In the genomic region with DNA sequence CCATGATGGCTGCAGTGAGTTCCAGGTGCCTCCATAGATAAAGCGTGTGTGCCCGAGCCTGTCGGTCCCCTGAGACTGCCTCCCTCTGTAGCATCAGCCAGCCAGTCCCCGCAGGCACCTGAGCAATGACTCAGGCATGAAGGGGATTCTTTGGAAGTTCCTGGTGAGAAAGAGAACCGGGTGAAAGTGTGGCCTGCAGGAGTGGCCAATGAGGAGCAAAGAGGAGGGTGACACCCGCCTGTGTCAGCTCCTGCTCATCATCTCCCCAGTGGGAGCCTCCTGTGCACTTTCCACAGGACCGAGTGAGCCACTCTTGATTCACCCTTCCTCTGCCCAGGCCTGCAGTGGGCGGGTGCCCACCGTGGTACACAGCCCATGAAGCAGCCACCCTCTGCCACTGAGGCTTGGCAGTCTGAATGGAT, we compare ENCODE assay signal across 1 cellular context.
A peak's percentile ranks its signal among the peaks of the same experiment; 100 is the strongest.
TF ChIP-seq lines count a peak whose summit lies in the region.

No MANE protein-coding gene starts in this region.

TF ChIP-seq in HCT116, 20 proteins besides CTCF, POLR2A, EP300 and RAD21 (continued from another document):
- TF ChIP-seq REST (IDR thresholded peaks at IDR 0.05; ENCODE audit: low read depth), result no peak
- no peak for TF ChIP-seq ZFX (IDR thresholded peaks at IDR 0.05)
- peak; percentile 68 for TF ChIP-seq JUND (IDR thresholded peaks at IDR 0.05)
- peak; percentile 84 for TF ChIP-seq FOSL1 (IDR thresholded peaks at IDR 0.05; ENCODE audit: low read depth)
